1 cellular context compared by ENCODE assay signal in the genomic region with DNA sequence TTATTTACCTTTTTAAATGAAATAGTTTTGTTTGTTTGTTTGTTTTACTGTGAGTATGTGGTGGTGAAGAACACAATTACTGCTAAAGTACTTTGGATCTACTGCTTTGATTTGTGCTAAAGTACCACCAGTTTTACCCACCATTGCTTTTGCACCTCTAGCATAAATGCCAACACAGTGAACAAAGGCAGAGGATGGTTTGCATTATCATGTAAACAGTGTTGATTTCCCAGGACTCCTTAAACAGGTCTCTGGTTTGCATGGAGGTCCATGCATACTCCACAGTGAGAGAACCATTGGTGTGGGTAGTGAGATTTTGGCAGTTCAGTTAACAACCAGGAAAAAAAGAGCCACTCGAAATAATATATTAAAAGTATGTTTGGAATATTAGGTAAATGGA.
TF ChIP-seq lines count a peak whose summit lies in the region.

No MANE protein-coding gene starts in this region.

TF ChIP-seq in endothelial cell of umbilical vein, 7 proteins besides CTCF, POLR2A, EP300 and RAD21:
- TF ChIP-seq EZH2 (IDR thresholded peaks at IDR 0.05; ENCODE audit: borderline replicate concordance, low read depth, low read length, severe bottlenecking) (no peak), FOS (IDR thresholded peaks at IDR 0.05; ENCODE audit: borderline replicate concordance, insufficient read depth, low read length) (no peak), POLR2AphosphoS5 (IDR thresholded peaks at IDR 0.05; ENCODE audit: insufficient read depth, low read depth, low read length) (no peak), GATA2 (IDR thresholded peaks at IDR 0.05; ENCODE audit: insufficient read depth, insufficient read length, low read depth, low read length) (no peak), JUN (IDR thresholded peaks at IDR 0.05; ENCODE audit: borderline replicate concordance, insufficient read depth, insufficient read length, low read depth) (no peak), MYC (IDR thresholded peaks at IDR 0.05; ENCODE audit: low read depth, low read length) (no peak)
- TF ChIP-seq, protein P1, sequence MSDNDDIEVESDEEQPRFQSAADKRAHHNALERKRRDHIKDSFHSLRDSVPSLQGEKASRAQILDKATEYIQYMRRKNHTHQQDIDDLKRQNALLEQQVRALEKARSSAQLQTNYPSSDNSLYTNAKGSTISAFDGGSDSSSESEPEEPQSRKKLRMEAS (IDR thresholded peaks at IDR 0.05; ENCODE audit: insufficient read depth, insufficient read length), result no peak
